ENCODE assay signal across 11 cellular contexts in genomic region chr16:28166394-28167208, GRCh38. TPM values are rescaled to one million over a fixed set of nuclear protein-coding genes. Genes with fewer than 3 reads are reported as not detected.
DNase-seq lines count a peak whose midpoint lies in the region; ATAC-seq and TF ChIP-seq lines count a peak whose summit lies in the region.
"Had no signal": no experiment of that assay in that cellular context is flagged by ENCODE, and none has a peak within 500 bp of the region (broad histone marks: within the 10 kb centered on the region; RNA-seq: fewer than 3 reads in every experiment).

No MANE protein-coding gene starts in this region.

- DNase-seq in CD4-positive, alpha-beta T cell, result no peak
- peak; percentile 44 for DNase-seq in HK-2 (ENCODE audit: unreplicated experiment)
- no peak for DNase-seq in activated naive CD8-positive, alpha-beta T cell treated with anti-CD3 and anti-CD28 coated beads, Interleukin-2, amount 10 ng/mL, durations not matched to agents 7 days and 5 days
- no peak for DNase-seq in lower lobe of right lung
- DNase-seq in prostate gland (ENCODE audit: low spot score), result no peak
- no peak for DNase-seq in COLO668 (lab: John Stamatoyannopoulos, UW; ENCODE audit: unreplicated experiment)
- DNase-seq: stimulated activated naive CD4-positive, alpha-beta T cell had no signal

- CTCF ChIA-PET in CD4-positive, alpha-beta T cell (lab: Charles Lee), result interaction anchor here (0.7 to 1.5 kb wide), 5 partner anchors 12 to 36 kb away, joined by 3 to 4 read pairs (median 3); no protein-coding TSS in a partner anchor

- intact Hi-C loops in CD4-positive, alpha-beta T cell (cut with DNase I, micrococcal nuclease), result loop anchor here in 1 of 2 experiments (2.0 kb wide), 1 partner anchor 14 kb away; no protein-coding TSS in a partner anchor
- intact Hi-C loops in lower lobe of right lung (cut with DNase I) (no loop called here), prostate gland (cut with DNase I) (no loop called here)

- H3K27ac ChIP-seq in CD4-positive, alpha-beta T cell (ENCODE audit: low read depth, low read length), result no peak overlapping the region
- H3K27ac ChIP-seq in lower lobe of right lung, result peak overlapping the region; percentile 9
- H3K27ac ChIP-seq in prostate gland, result no peak overlapping the region

- no peak for TF ChIP-seq POLR2A in prostate gland (IDR thresholded peaks at IDR 0.05)

- H3K27me3 ChIP-seq in CD4-positive, alpha-beta T cell (ENCODE audit: control insufficient read depth, insufficient read depth, low read length), result no peaks in the 10 kb centered on the region
- no peaks in the 10 kb centered on the region for H3K27me3 ChIP-seq in lower lobe of right lung (ENCODE audit: low read depth)
- no peaks in the 10 kb centered on the region for H3K27me3 ChIP-seq in prostate gland (replicated peaks; ENCODE audit: insufficient read depth)

- ATAC-seq in CD4-positive, alpha-beta T cell (ENCODE audit: poor library complexity), result no peak
- ATAC-seq in activated naive CD8-positive, alpha-beta T cell treated with anti-CD3 and anti-CD28 coated beads, Interleukin-2, amount 10 ng/mL, durations not matched to agents 7 days and 5 days (ENCODE audit: low read depth), result peak; percentile 45
- ATAC-seq in lower lobe of right lung (peak; percentile 40 to 42), HG02678 (IDR thresholded peaks at IDR 0.05; ENCODE audit: unreplicated experiment) (no peak), GM18861 (IDR thresholded peaks at IDR 0.05; ENCODE audit: unreplicated experiment) (no peak)
- ATAC-seq: sciatic nerve had no signal

- H3K4me1 Mint-ChIP-seq in CD4-positive, alpha-beta T cell (ENCODE audit: low read depth), result peaks cover 86% of the 10 kb centered on the region
- H3K4me1 Mint-ChIP-seq in activated naive CD8-positive, alpha-beta T cell treated with anti-CD3 and anti-CD28 coated beads, Interleukin-2, amount 10 ng/mL, durations not matched to agents 7 days and 5 days, result peaks cover 57% of the 10 kb centered on the region

- POLR2A ChIA-PET in CD4-positive, alpha-beta T cell (lab: Charles Lee), result interaction anchor here (1.2 to 4.5 kb wide), 3 partner anchors 20 to 27 kb away, joined by 4 to 25 read pairs (median 4); no protein-coding TSS in a partner anchor
- POLR2A ChIA-PET in activated naive CD8-positive, alpha-beta T cell treated with anti-CD3 and anti-CD28 coated beads, Interleukin-2, amount 10 ng/mL, durations not matched to agents 7 days and 5 days (lab: Charles Lee), result no interaction called here

- peak overlapping the region; percentile 87 for H3K27ac Mint-ChIP-seq in CD4-positive, alpha-beta T cell
- peak overlapping the region; percentile 85 for H3K27ac Mint-ChIP-seq in activated naive CD8-positive, alpha-beta T cell treated with anti-CD3 and anti-CD28 coated beads, Interleukin-2, amount 10 ng/mL, durations not matched to agents 7 days and 5 days

- peaks cover 60% of the 10 kb centered on the region for H3K36me3 ChIP-seq in lower lobe of right lung
- H3K36me3 ChIP-seq in prostate gland, result peaks cover 6 to 9% of the 10 kb centered on the region in 2 donors

- TF ChIP-seq CTCF in CD4-positive, alpha-beta T cell (IDR thresholded peaks at IDR 0.05), result no peak
- TF ChIP-seq CTCF in lower lobe of right lung (IDR thresholded peaks at IDR 0.05) (no peak), prostate gland (IDR thresholded peaks at IDR 0.05) (no peak)

- H3K4me3 ChIP-seq in lower lobe of right lung, result no peak overlapping the region
- no peak overlapping the region for H3K4me3 ChIP-seq in prostate gland

- WGBS in prostate gland, result 84% methylated on average over 5 of the region's 5 CpGs

- peaks cover 88% of the 10 kb centered on the region for H3K36me3 Mint-ChIP-seq in CD4-positive, alpha-beta T cell (ENCODE audit: low read depth)
- peaks cover 31% of the 10 kb centered on the region for H3K36me3 Mint-ChIP-seq in activated naive CD8-positive, alpha-beta T cell treated with anti-CD3 and anti-CD28 coated beads, Interleukin-2, amount 10 ng/mL, durations not matched to agents 7 days and 5 days

- no peaks in the 10 kb centered on the region for H3K9me3 Mint-ChIP-seq in CD4-positive, alpha-beta T cell
- H3K9me3 Mint-ChIP-seq in activated naive CD8-positive, alpha-beta T cell treated with anti-CD3 and anti-CD28 coated beads, Interleukin-2, amount 10 ng/mL, durations not matched to agents 7 days and 5 days, result no peaks in the 10 kb centered on the region
- H3K9me3 Mint-ChIP-seq: dendritic cell treated with granulocyte-macrophage colony-stimulating factor and Interleukin-4, amounts not matched to agents 40 ng/mL and 50 ng/mL, for 4 days had no signal

- H3K9me3 ChIP-seq in CD4-positive, alpha-beta T cell (ENCODE audit: control insufficient read depth, low read length), result no peaks in the 10 kb centered on the region
- H3K9me3 ChIP-seq in lower lobe of right lung (no peaks in the 10 kb centered on the region), prostate gland (no peaks in the 10 kb centered on the region)

- H3K4me3 Mint-ChIP-seq in CD4-positive, alpha-beta T cell, result no peak overlapping the region
- H3K4me3 Mint-ChIP-seq in activated naive CD8-positive, alpha-beta T cell treated with anti-CD3 and anti-CD28 coated beads, Interleukin-2, amount 10 ng/mL, durations not matched to agents 7 days and 5 days, result peak overlapping the region; percentile 2
- H3K4me3 Mint-ChIP-seq: dendritic cell treated with granulocyte-macrophage colony-stimulating factor and Interleukin-4, amounts not matched to agents 40 ng/mL and 50 ng/mL, for 4 days had no signal

- H3K4me1 ChIP-seq in lower lobe of right lung, result peaks cover 19% of the 10 kb centered on the region
- H3K4me1 ChIP-seq in prostate gland (replicated peaks), result no peaks in the 10 kb centered on the region

- H3K27me3 Mint-ChIP-seq in CD4-positive, alpha-beta T cell, result no peaks in the 10 kb centered on the region
- no peaks in the 10 kb centered on the region for H3K27me3 Mint-ChIP-seq in activated naive CD8-positive, alpha-beta T cell treated with anti-CD3 and anti-CD28 coated beads, Interleukin-2, amount 10 ng/mL, durations not matched to agents 7 days and 5 days
- H3K27me3 Mint-ChIP-seq: dendritic cell treated with granulocyte-macrophage colony-stimulating factor and Interleukin-4, amounts not matched to agents 40 ng/mL and 50 ng/mL, for 4 days had no signal

RNA-seq across cellular contexts. Expression of gene XPO6, which starts 45.2 kb away (rescaled TPM):
- 100 to 1,000 TPM; 378 to 390 TPM for total RNA-seq in CD4-positive, alpha-beta T cell
- 100 to 1,000 TPM; 261 to 280 TPM for total RNA-seq in activated naive CD8-positive, alpha-beta T cell treated with anti-CD3 and anti-CD28 coated beads, Interleukin-2, amount 10 ng/mL, durations not matched to agents 7 days and 5 days
- total RNA-seq in lower lobe of right lung (106 TPM), prostate gland (100 to 1,000 TPM in 1 of 2 donors, 10 to 100 TPM in 1; 51.1 to 145 TPM)

Comparison
In these comparisons a context has a peak if more than half of its experiments do, and no peak if none do; other contexts are left out.
1. ATAC-seq: peak in activated naive CD8-positive, alpha-beta T cell treated with anti-CD3 and anti-CD28 coated beads, Interleukin-2, amount 10 ng/mL, durations not matched to agents 7 days and 5 days (single experiment) and lower lobe of right lung (2 of 2); none in CD4-positive, alpha-beta T cell (single experiment), HG02678 (single experiment) and GM18861 (single experiment).